Comparison of ENCODE assay signal across 1 cellular context in genomic region chr22:18048441-18048898, GRCh38.
A peak's percentile ranks its signal among the peaks of the same experiment; 100 is the strongest.
TF ChIP-seq lines count a peak whose summit lies in the region.

No MANE protein-coding gene starts in this region.

TF ChIP-seq in IMR-90, 13 proteins besides CTCF, POLR2A, EP300 and RAD21:
- TF ChIP-seq ELK1 (IDR thresholded peaks at IDR 0.05; ENCODE audit: borderline replicate concordance, low read depth, low read length) (no peak), MXI1 (IDR thresholded peaks at IDR 0.05; ENCODE audit: borderline replicate concordance, low read depth, low read length) (no peak), FOS (IDR thresholded peaks at IDR 0.05; ENCODE audit: low read depth, low read length) (no peak), RFX5 (IDR thresholded peaks at IDR 0.05; ENCODE audit: low read depth, low read length) (no peak), NFE2L2 (IDR thresholded peaks at IDR 0.05; ENCODE audit: low read depth, low read length) (no peak), CHD1 (IDR thresholded peaks at IDR 0.05; ENCODE audit: low read depth, low read length) (no peak), USF2 (IDR thresholded peaks at IDR 0.05; ENCODE audit: low read depth, low read length) (peak; percentile 86), RCOR1 (IDR thresholded peaks at IDR 0.05; ENCODE audit: insufficient replicate concordance, low read length) (no peak), BHLHE40 (IDR thresholded peaks at IDR 0.05; ENCODE audit: low read depth, low read length) (0 out of 2 replicates have a peak, but pooled peaks have one; percentile 11), MAFK (IDR thresholded peaks at IDR 0.05; ENCODE audit: low read depth, low read length) (no peak), SMC3 (IDR thresholded peaks at IDR 0.05; ENCODE audit: low read depth, low read length) (no peak), CEBPB (IDR thresholded peaks at IDR 0.05; ENCODE audit: low read depth, low read length) (no peak), MAZ (IDR thresholded peaks at IDR 0.05; ENCODE audit: borderline replicate concordance, low read depth, low read length) (no peak)
